2 cellular contexts compared by ENCODE assay signal in the genomic region with DNA sequence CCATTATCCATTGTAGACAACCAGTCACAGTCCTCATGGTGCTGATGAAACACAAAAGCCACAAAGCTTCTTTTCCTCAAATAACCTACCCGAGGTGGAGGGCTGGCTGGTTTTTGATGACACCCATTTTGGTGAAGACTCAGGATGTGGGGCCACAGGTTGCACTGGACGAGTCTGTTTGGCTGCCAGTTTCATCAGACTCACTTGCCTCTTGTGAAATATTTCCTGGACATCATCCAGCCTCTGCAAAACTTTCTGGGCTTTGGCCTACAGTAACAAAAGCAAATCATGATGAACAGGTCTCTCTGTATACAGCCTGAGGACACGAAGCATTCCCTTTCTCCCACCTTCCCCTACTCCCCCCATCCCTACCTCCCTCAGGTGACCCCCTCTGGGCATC.
TF ChIP-seq lines count a peak whose summit lies in the region.

No MANE protein-coding gene starts in this region.

TF ChIP-seq in K562, 482 proteins besides CTCF, POLR2A, EP300 and RAD21:
- no peak for TF ChIP-seq CC2D1A (IDR thresholded peaks at IDR 0.05)
- peak; percentile 44 for TF ChIP-seq CEBPG (CRISPR knock-in tag; IDR thresholded peaks at IDR 0.05)
- peak; percentile 86 to 92 for TF ChIP-seq CEBPG (tag; conservative IDR thresholded peaks at IDR 0.05 in 1 of 2, IDR thresholded peaks at IDR 0.05 in 1 of 2)
- TF ChIP-seq KLF10 (CRISPR knock-in tag; IDR thresholded peaks at IDR 0.05), result no peak
- peak; percentile 50; the same call in 1 of the 2 replicates for TF ChIP-seq CTBP1 (IDR thresholded peaks at IDR 0.05; ENCODE audit: borderline replicate concordance)
- no peak for TF ChIP-seq RUNX1 (IDR thresholded peaks at IDR 0.05; ENCODE audit: low read depth)
- TF ChIP-seq, protein P1, sequence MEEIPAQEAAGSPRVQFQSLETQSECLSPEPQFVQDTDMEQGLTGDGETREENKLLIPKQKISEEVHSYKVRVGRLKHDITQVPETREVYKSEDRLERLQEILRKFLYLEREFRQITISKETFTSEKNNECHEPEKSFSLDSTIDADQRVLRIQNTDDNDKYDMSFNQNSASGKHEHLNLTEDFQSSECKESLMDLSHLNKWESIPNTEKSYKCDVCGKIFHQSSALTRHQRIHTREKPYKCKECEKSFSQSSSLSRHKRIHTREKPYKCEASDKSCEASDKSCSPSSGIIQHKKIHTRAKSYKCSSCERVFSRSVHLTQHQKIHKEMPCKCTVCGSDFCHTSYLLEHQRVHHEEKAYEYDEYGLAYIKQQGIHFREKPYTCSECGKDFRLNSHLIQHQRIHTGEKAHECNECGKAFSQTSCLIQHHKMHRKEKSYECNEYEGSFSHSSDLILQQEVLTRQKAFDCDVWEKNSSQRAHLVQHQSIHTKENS (CRISPR knock-in tag; IDR thresholded peaks at IDR 0.05), result no peak
- peak; percentile 77 for TF ChIP-seq CEBPB (tag; IDR thresholded peaks at IDR 0.05)
- TF ChIP-seq L3MBTL2 (IDR thresholded peaks at IDR 0.05), result peak; percentile 16; the same call in 1 of the 2 replicates
- peak; percentile 31 to 50; a peak in 2 of 4 replicates for TF ChIP-seq TRIM24 (IDR thresholded peaks at IDR 0.05)

TF ChIP-seq in HepG2, 621 proteins besides CTCF, POLR2A, EP300 and RAD21:
- TF ChIP-seq GTF2F1 (IDR thresholded peaks at IDR 0.05; ENCODE audit: low read length) (no peak), TRIM24 (CRISPR knock-in tag; IDR thresholded peaks at IDR 0.05) (no peak), ZSCAN31 (CRISPR knock-in tag; IDR thresholded peaks at IDR 0.05; ENCODE audit: low read depth) (no peak), FOXA3 (CRISPR knock-in tag; IDR thresholded peaks at IDR 0.05) (0 out of 2 replicates have a peak, but pooled peaks have one; percentile 10), ARNT (IDR thresholded peaks at IDR 0.05) (no peak), ZNF558 (CRISPR knock-in tag; IDR thresholded peaks at IDR 0.05; ENCODE audit: borderline replicate concordance) (no peak), GATAD2A (CRISPR knock-in tag; IDR thresholded peaks at IDR 0.05) (0 out of 2 replicates have a peak, but pooled peaks have one; percentile 40), ZBTB7A (CRISPR knock-in tag; IDR thresholded peaks at IDR 0.05) (no peak), BCL6 (CRISPR knock-in tag; IDR thresholded peaks at IDR 0.05) (peak; percentile 82), XBP1 (CRISPR knock-in tag; IDR thresholded peaks at IDR 0.05) (no peak), CEBPG (CRISPR knock-in tag; IDR thresholded peaks at IDR 0.05) (peak; percentile 52), DMAP1 (CRISPR knock-in tag; IDR thresholded peaks at IDR 0.05) (no peak), SPEN (CRISPR knock-in tag; IDR thresholded peaks at IDR 0.05; ENCODE audit: low read depth) (no peak), MXI1 (IDR thresholded peaks at IDR 0.05; ENCODE audit: borderline replicate concordance, low read depth, low read length) (no peak), KAT2B (IDR thresholded peaks at IDR 0.05; ENCODE audit: borderline replicate concordance, low read depth, low read length) (no peak), TSC22D2 (CRISPR knock-in tag; IDR thresholded peaks at IDR 0.05; ENCODE audit: borderline replicate concordance) (no peak), CEBPB (IDR thresholded peaks at IDR 0.05; ENCODE audit: borderline replicate concordance, low read depth, low read length) (peak; percentile 87), ZNF354B (CRISPR knock-in tag; IDR thresholded peaks at IDR 0.05) (no peak), HBP1 (CRISPR knock-in tag; IDR thresholded peaks at IDR 0.05; ENCODE audit: low read depth) (no peak), ZIK1 (CRISPR knock-in tag; IDR thresholded peaks at IDR 0.05; ENCODE audit: borderline replicate concordance, low read depth) (no peak), ZSCAN9 (CRISPR knock-in tag; IDR thresholded peaks at IDR 0.05; ENCODE audit: borderline replicate concordance) (no peak), FOXC1 (CRISPR knock-in tag; IDR thresholded peaks at IDR 0.05; ENCODE audit: borderline replicate concordance) (no peak), ZNF382 (CRISPR knock-in tag; IDR thresholded peaks at IDR 0.05; ENCODE audit: borderline replicate concordance) (no peak), TBP (CRISPR knock-in tag; IDR thresholded peaks at IDR 0.05) (no peak), ZNF644 (CRISPR knock-in tag; IDR thresholded peaks at IDR 0.05; ENCODE audit: low read depth) (no peak), ZNF251 (CRISPR knock-in tag; IDR thresholded peaks at IDR 0.05) (no peak), NR2C2 (CRISPR knock-in tag; IDR thresholded peaks at IDR 0.05; ENCODE audit: borderline replicate concordance) (0 out of 2 replicates have a peak, but pooled peaks have one; percentile 15), ZNF124 (CRISPR knock-in tag; IDR thresholded peaks at IDR 0.05) (no peak)
- TF ChIP-seq, protein P2, sequence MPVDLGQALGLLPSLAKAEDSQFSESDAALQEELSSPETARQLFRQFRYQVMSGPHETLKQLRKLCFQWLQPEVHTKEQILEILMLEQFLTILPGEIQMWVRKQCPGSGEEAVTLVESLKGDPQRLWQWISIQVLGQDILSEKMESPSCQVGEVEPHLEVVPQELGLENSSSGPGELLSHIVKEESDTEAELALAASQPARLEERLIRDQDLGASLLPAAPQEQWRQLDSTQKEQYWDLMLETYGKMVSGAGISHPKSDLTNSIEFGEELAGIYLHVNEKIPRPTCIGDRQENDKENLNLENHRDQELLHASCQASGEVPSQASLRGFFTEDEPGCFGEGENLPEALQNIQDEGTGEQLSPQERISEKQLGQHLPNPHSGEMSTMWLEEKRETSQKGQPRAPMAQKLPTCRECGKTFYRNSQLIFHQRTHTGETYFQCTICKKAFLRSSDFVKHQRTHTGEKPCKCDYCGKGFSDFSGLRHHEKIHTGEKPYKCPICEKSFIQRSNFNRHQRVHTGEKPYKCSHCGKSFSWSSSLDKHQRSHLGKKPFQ (CRISPR knock-in tag; IDR thresholded peaks at IDR 0.05; ENCODE audit: insufficient replicate concordance), result no peak
- TF ChIP-seq, protein P3, sequence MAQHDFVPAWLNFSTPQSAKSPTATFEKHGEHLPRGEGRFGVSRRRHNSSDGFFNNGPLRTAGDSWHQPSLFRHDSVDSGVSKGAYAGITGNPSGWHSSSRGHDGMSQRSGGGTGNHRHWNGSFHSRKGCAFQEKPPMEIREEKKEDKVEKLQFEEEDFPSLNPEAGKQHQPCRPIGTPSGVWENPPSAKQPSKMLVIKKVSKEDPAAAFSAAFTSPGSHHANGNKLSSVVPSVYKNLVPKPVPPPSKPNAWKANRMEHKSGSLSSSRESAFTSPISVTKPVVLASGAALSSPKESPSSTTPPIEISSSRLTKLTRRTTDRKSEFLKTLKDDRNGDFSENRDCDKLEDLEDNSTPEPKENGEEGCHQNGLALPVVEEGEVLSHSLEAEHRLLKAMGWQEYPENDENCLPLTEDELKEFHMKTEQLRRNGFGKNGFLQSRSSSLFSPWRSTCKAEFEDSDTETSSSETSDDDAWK (CRISPR knock-in tag; IDR thresholded peaks at IDR 0.05), result no peak
- TF ChIP-seq, protein P4, sequence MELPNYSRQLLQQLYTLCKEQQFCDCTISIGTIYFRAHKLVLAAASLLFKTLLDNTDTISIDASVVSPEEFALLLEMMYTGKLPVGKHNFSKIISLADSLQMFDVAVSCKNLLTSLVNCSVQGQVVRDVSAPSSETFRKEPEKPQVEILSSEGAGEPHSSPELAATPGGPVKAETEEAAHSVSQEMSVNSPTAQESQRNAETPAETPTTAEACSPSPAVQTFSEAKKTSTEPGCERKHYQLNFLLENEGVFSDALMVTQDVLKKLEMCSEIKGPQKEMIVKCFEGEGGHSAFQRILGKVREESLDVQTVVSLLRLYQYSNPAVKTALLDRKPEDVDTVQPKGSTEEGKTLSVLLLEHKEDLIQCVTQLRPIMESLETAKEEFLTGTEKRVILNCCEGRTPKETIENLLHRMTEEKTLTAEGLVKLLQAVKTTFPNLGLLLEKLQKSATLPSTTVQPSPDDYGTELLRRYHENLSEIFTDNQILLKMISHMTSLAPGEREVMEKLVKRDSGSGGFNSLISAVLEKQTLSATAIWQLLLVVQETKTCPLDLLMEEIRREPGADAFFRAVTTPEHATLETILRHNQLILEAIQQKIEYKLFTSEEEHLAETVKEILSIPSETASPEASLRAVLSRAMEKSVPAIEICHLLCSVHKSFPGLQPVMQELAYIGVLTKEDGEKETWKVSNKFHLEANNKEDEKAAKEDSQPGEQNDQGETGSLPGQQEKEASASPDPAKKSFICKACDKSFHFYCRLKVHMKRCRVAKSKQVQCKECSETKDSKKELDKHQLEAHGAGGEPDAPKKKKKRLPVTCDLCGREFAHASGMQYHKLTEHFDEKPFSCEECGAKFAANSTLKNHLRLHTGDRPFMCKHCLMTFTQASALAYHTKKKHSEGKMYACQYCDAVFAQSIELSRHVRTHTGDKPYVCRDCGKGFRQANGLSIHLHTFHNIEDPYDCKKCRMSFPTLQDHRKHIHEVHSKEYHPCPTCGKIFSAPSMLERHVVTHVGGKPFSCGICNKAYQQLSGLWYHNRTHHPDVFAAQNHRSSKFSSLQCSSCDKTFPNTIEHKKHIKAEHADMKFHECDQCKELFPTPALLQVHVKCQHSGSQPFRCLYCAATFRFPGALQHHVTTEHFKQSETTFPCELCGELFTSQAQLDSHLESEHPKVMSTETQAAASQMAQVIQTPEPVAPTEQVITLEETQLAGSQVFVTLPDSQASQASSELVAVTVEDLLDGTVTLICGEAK (IDR thresholded peaks at IDR 0.05), result no peak
- TF ChIP-seq, protein P4 (CRISPR knock-in tag; IDR thresholded peaks at IDR 0.05), result no peak
- TF ChIP-seq, protein P5, sequence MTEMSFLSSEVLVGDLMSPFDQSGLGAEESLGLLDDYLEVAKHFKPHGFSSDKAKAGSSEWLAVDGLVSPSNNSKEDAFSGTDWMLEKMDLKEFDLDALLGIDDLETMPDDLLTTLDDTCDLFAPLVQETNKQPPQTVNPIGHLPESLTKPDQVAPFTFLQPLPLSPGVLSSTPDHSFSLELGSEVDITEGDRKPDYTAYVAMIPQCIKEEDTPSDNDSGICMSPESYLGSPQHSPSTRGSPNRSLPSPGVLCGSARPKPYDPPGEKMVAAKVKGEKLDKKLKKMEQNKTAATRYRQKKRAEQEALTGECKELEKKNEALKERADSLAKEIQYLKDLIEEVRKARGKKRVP (CRISPR knock-in tag; IDR thresholded peaks at IDR 0.05), result peak in 1 of 2 experiments; percentile 91; a peak in 2 of 4 replicates
